Comparison of ENCODE assay signal across 1 cellular context in genomic region chr19:52369463-52370340, GRCh38.
TF ChIP-seq lines count a peak whose summit lies in the region.

Gene ZNF880 (plus strand): TSS chr19:52369923. CDS start chr19:52369966, 43 bp downstream.

TF ChIP-seq in GM12878, 131 proteins besides CTCF, POLR2A, EP300 and RAD21 (continued from another document):
- no peak for TF ChIP-seq REST (IDR thresholded peaks at IDR 0.05; ENCODE audit: low read depth, low read length)
- TF ChIP-seq NRF1 (conservative IDR thresholded peaks at IDR 0.05; ENCODE audit: low read depth, low read length) = 0 out of 2 replicates have a peak, but pooled peaks have one; percentile 44
- peak; percentile 25; the same call in 1 of the 2 replicates for TF ChIP-seq RUNX3 (IDR thresholded peaks at IDR 0.05; ENCODE audit: low read length)
- TF ChIP-seq, protein P1, sequence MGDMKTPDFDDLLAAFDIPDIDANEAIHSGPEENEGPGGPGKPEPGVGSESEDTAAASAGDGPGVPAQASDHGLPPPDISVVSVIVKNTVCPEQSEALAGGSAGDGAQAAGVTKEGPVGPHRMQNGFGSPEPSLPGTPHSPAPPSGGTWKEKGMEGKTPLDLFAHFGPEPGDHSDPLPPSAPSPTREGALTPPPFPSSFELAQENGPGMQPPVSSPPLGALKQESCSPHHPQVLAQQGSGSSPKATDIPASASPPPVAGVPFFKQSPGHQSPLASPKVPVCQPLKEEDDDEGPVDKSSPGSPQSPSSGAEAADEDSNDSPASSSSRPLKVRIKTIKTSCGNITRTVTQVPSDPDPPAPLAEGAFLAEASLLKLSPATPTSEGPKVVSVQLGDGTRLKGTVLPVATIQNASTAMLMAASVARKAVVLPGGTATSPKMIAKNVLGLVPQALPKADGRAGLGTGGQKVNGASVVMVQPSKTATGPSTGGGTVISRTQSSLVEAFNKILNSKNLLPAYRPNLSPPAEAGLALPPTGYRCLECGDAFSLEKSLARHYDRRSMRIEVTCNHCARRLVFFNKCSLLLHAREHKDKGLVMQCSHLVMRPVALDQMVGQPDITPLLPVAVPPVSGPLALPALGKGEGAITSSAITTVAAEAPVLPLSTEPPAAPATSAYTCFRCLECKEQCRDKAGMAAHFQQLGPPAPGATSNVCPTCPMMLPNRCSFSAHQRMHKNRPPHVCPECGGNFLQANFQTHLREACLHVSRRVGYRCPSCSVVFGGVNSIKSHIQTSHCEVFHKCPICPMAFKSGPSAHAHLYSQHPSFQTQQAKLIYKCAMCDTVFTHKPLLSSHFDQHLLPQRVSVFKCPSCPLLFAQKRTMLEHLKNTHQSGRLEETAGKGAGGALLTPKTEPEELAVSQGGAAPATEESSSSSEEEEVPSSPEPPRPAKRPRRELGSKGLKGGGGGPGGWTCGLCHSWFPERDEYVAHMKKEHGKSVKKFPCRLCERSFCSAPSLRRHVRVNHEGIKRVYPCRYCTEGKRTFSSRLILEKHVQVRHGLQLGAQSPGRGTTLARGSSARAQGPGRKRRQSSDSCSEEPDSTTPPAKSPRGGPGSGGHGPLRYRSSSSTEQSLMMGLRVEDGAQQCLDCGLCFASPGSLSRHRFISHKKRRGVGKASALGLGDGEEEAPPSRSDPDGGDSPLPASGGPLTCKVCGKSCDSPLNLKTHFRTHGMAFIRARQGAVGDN (IDR thresholded peaks at IDR 0.05) = 0 out of 2 replicates have a peak, but pooled peaks have one; percentile 39
- peak; percentile 21; the same call in 1 of the 2 replicates for TF ChIP-seq CREM (IDR thresholded peaks at IDR 0.05; ENCODE audit: low read depth)
- TF ChIP-seq PML (IDR thresholded peaks at IDR 0.05; ENCODE audit: low read length) = peak; percentile 77; the same call in 1 of the 2 replicates
- peak; percentile 66 for TF ChIP-seq CREB1 (IDR thresholded peaks at IDR 0.05; ENCODE audit: low read depth)
- TF ChIP-seq MAX (IDR thresholded peaks at IDR 0.05; ENCODE audit: low read depth, low read length) = peak; percentile 65; the same call in 1 of the 2 replicates
- TF ChIP-seq PAX8 (IDR thresholded peaks at IDR 0.05) = no peak
- TF ChIP-seq NR2C1 (IDR thresholded peaks at IDR 0.05) = peak; percentile 90
- peak; percentile 57 for TF ChIP-seq NR2C2 (IDR thresholded peaks at IDR 0.05; ENCODE audit: borderline replicate concordance, control insufficient read depth, insufficient read length, low read depth)
- 0 out of 2 replicates have a peak, but pooled peaks have one; percentile 25 for TF ChIP-seq MTA2 (IDR thresholded peaks at IDR 0.05; ENCODE audit: low read depth)
- no peak for TF ChIP-seq NBN (IDR thresholded peaks at IDR 0.05)
- TF ChIP-seq TAF1 (IDR thresholded peaks at IDR 0.05; ENCODE audit: borderline replicate concordance, low read depth, low read length) = peak; percentile 39; the same call in 1 of the 2 replicates
- TF ChIP-seq IKZF1 (conservative IDR thresholded peaks at IDR 0.05) = peak; percentile 30; the same call in 1 of the 2 replicates
- TF ChIP-seq DPF2 (IDR thresholded peaks at IDR 0.05) = no peak
- TF ChIP-seq, protein P2, sequence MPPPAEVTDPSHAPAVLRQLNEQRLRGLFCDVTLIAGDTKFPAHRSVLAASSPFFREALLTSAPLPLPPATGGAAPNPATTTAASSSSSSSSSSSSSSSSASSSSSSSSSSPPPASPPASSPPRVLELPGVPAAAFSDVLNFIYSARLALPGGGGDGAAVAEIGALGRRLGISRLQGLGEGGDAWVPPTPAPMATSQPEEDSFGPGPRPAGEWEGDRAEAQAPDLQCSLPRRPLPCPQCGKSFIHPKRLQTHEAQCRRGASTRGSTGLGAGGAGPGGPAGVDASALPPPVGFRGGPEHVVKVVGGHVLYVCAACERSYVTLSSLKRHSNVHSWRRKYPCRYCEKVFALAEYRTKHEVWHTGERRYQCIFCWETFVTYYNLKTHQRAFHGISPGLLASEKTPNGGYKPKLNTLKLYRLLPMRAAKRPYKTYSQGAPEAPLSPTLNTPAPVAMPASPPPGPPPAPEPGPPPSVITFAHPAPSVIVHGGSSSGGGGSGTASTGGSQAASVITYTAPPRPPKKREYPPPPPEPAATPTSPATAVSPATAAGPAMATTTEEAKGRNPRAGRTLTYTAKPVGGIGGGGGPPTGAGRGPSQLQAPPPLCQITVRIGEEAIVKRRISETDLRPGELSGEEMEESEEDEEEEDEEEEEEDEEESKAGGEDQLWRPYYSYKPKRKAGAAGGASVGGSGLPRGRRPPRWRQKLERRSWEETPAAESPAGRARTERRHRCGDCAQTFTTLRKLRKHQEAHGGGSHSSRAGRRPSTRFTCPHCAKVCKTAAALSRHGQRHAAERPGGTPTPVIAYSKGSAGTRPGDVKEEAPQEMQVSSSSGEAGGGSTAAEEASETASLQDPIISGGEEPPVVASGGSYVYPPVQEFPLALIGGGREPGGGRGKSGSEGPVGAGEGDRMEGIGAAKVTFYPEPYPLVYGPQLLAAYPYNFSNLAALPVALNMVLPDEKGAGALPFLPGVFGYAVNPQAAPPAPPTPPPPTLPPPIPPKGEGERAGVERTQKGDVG (CRISPR knock-in tag; IDR thresholded peaks at IDR 0.05) = no peak
- no peak for TF ChIP-seq MYB (IDR thresholded peaks at IDR 0.05; ENCODE audit: borderline replicate concordance, low read depth, low read length)
- no peak for TF ChIP-seq ATF2 (IDR thresholded peaks at IDR 0.05; ENCODE audit: low read length)
- TF ChIP-seq POU2F2 (IDR thresholded peaks at IDR 0.05; ENCODE audit: borderline replicate concordance, low read depth, low read length) = 0 out of 3 replicates have a peak, but pooled peaks have one; percentile 24
- TF ChIP-seq KLF5 (IDR thresholded peaks at IDR 0.05; ENCODE audit: partially characterized antibody) = peak; percentile 26
- no peak for TF ChIP-seq SP1 (IDR thresholded peaks at IDR 0.05; ENCODE audit: low read depth, low read length)
- TF ChIP-seq E2F4 (IDR thresholded peaks at IDR 0.05; ENCODE audit: low read depth, low read length) = no peak
- TF ChIP-seq, protein P3, sequence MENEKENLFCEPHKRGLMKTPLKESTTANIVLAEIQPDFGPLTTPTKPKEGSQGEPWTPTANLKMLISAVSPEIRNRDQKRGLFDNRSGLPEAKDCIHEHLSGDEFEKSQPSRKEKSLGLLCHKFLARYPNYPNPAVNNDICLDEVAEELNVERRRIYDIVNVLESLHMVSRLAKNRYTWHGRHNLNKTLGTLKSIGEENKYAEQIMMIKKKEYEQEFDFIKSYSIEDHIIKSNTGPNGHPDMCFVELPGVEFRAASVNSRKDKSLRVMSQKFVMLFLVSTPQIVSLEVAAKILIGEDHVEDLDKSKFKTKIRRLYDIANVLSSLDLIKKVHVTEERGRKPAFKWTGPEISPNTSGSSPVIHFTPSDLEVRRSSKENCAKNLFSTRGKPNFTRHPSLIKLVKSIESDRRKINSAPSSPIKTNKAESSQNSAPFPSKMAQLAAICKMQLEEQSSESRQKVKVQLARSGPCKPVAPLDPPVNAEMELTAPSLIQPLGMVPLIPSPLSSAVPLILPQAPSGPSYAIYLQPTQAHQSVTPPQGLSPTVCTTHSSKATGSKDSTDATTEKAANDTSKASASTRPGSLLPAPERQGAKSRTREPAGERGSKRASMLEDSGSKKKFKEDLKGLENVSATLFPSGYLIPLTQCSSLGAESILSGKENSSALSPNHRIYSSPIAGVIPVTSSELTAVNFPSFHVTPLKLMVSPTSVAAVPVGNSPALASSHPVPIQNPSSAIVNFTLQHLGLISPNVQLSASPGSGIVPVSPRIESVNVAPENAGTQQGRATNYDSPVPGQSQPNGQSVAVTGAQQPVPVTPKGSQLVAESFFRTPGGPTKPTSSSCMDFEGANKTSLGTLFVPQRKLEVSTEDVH (IDR thresholded peaks at IDR 0.05; ENCODE audit: low read depth, partially characterized antibody) = no peak
- TF ChIP-seq GABPA (IDR thresholded peaks at IDR 0.05; ENCODE audit: low read depth) = peak; percentile 78; the same call in 1 of the 2 replicates
- TF ChIP-seq ZSCAN29 (IDR thresholded peaks at IDR 0.05) = 0 out of 2 replicates have a peak, but pooled peaks have one; percentile 10
- peak; percentile 70; the same call in 1 of the 2 replicates for TF ChIP-seq ZBTB40 (IDR thresholded peaks at IDR 0.05; ENCODE audit: borderline replicate concordance)
- 0 out of 2 replicates have a peak, but pooled peaks have one; percentile 21 for TF ChIP-seq CBX5 (IDR thresholded peaks at IDR 0.05; ENCODE audit: low read depth)
- peak; percentile 54; the same call in 1 of the 2 replicates for TF ChIP-seq POLR2AphosphoS2 (IDR thresholded peaks at IDR 0.05; ENCODE audit: low read depth, low read length)
- TF ChIP-seq PKNOX1 (IDR thresholded peaks at IDR 0.05) = peak; percentile 56
